Comparison of ENCODE assay signal across 14 cellular contexts in genomic region chr1:29256395-29256794, GRCh38. TPM values are rescaled to one million over a fixed set of nuclear protein-coding genes. Genes with fewer than 3 reads are reported as not detected.
DNase-seq lines count a peak whose midpoint lies in the region; ATAC-seq and TF ChIP-seq lines count a peak whose summit lies in the region.
"Had no signal": no experiment of that assay in that cellular context is flagged by ENCODE, and none has a peak within 500 bp of the region (broad histone marks: within the 10 kb centered on the region; RNA-seq: fewer than 3 reads in every experiment).

No MANE protein-coding gene starts in this region.

- H3K36me3 ChIP-seq in breast epithelium: no peaks in the 10 kb centered on the region
- no peaks in the 10 kb centered on the region for H3K36me3 ChIP-seq in MM.1S (replicated peaks; ENCODE audit: insufficient read depth, low read length)
- H3K36me3 ChIP-seq in endodermal cell (ENCODE audit: control insufficient read depth, insufficient read depth, low read length): peaks cover 5% of the 10 kb centered on the region

- intact Hi-C loops in MCF 10A (cut with micrococcal nuclease): no loop called here
- intact Hi-C loops in breast epithelium (cut with DNase I; ENCODE audit: low total_unique reads): no loop called here

- no peaks in the 10 kb centered on the region for H4K20me1 ChIP-seq in MM.1S (ENCODE audit: insufficient read depth, low read length)

- H3K27ac ChIP-seq in breast epithelium (no peak overlapping the region), MM.1S (ENCODE audit: low read length) (no peak overlapping the region), endodermal cell (ENCODE audit: low read depth, low read length) (no peak overlapping the region)
- H3K27ac ChIP-seq: parathyroid adenoma had no signal

- DNase-seq in MCF 10A (ENCODE audit: unreplicated experiment): no peak
- no peak for DNase-seq in breast epithelium (ENCODE audit: low spot score in 2 of 2)
- no peak for DNase-seq in MM.1S
- DNase-seq in endodermal cell: peak; percentile 70
- no peak for DNase-seq in type B pancreatic cell (ENCODE audit: extremely low spot score, unreplicated experiment)
- DNase-seq in SIG-M5 (lab: John Stamatoyannopoulos, UW): no peak
- DNase-seq in DMS114 treated with DMSO at 0.1 percent for 48 hours (lab: John Stamatoyannopoulos, UW; ENCODE audit: unreplicated experiment): no peak
- DNase-seq: activated CD4-positive, alpha-beta T cell treated with anti-CD3 and anti-CD28 coated beads, Interleukin-2, amount 10 ng/mL, durations not matched to agents 7 days and 5 days; activated T-cell treated with anti-CD3 and anti-CD28 coated beads, Interleukin-2, amount 50 U/mL, for 48 hours; cerebellar nuclear complex; DMS79 had no signal

- no peak for TF ChIP-seq POLR2A in breast epithelium (IDR thresholded peaks at IDR 0.05)

- BruUV-seq in MCF 10A (replicated peaks; lab: Mats Ljungman, UMichigan): no TSS peak

- H3K79me2 ChIP-seq in MM.1S (ENCODE audit: low read length): no peaks in the 10 kb centered on the region
- H3K79me2 ChIP-seq: parathyroid adenoma had no signal

- no peak overlapping the region for H3K4me2 ChIP-seq in MM.1S (ENCODE audit: low read depth, low read length)

- H3K4me1 Mint-ChIP-seq in MCF 10A (ENCODE audit: insufficient read depth, unreplicated experiment) (peaks cover 15% of the 10 kb centered on the region), endodermal cell (peaks cover 37% of the 10 kb centered on the region), type B pancreatic cell (ENCODE audit: unreplicated experiment) (peaks cover 33% of the 10 kb centered on the region)

- TF ChIP-seq CTCF in MCF 10A (IDR thresholded peaks at IDR 0.05; ENCODE audit: unreplicated experiment) (no peak), breast epithelium (IDR thresholded peaks at IDR 0.05) (no peak), MM.1S (IDR thresholded peaks at IDR 0.05; ENCODE audit: low read length) (peak; percentile 22), endodermal cell (conservative IDR thresholded peaks at IDR 0.05) (peak; percentile 53), type B pancreatic cell (conservative IDR thresholded peaks at IDR 0.05) (peak; percentile 15)

- WGBS in endodermal cell (ENCODE audit: insufficient coverage in 1 of 2, insufficient read length in 1 of 2), 2 experiments: 74 to 83% methylated on average over 5 of the region's 5 CpGs

- no peaks in the 10 kb centered on the region for H3K27me3 Mint-ChIP-seq in MCF 10A (ENCODE audit: insufficient read depth, unreplicated experiment)
- peaks cover 28% of the 10 kb centered on the region for H3K27me3 Mint-ChIP-seq in endodermal cell (ENCODE audit: insufficient read depth)
- H3K27me3 Mint-ChIP-seq in type B pancreatic cell: no peaks in the 10 kb centered on the region

- no peaks in the 10 kb centered on the region for H3K9me2 ChIP-seq in MM.1S (replicated peaks; ENCODE audit: insufficient read depth, low read length)

- H3K4me1 ChIP-seq in breast epithelium (no peaks in the 10 kb centered on the region), MM.1S (ENCODE audit: low read length) (no peaks in the 10 kb centered on the region), endodermal cell (ENCODE audit: control insufficient read depth, insufficient read depth, low read length) (no peaks in the 10 kb centered on the region)
- H3K4me1 ChIP-seq: parathyroid adenoma had no signal

- no peak overlapping the region for H2AFZ ChIP-seq in MM.1S (ENCODE audit: low read length)
- H2AFZ ChIP-seq: parathyroid adenoma had no signal

- POLR2A ChIA-PET in MCF 10A (lab: Yijun Ruan, JAX): no interaction called here

- ATAC-seq in GM21717 (IDR thresholded peaks at IDR 0.05; ENCODE audit: unreplicated experiment): no peak

- H3K4me3 ChIP-seq in breast epithelium (no peak overlapping the region), MM.1S (ENCODE audit: low read length) (no peak overlapping the region), endodermal cell (ENCODE audit: low read length) (no peak overlapping the region)

- H3K36me3 Mint-ChIP-seq in MCF 10A (ENCODE audit: insufficient read depth, unreplicated experiment) (peaks cover 19% of the 10 kb centered on the region), endodermal cell (ENCODE audit: low read depth) (peaks cover 2% of the 10 kb centered on the region), type B pancreatic cell (peaks cover 3% of the 10 kb centered on the region)

- H3K9me3 Mint-ChIP-seq in MCF 10A (ENCODE audit: unreplicated experiment) (no peaks in the 10 kb centered on the region), endodermal cell (no peaks in the 10 kb centered on the region), type B pancreatic cell (no peaks in the 10 kb centered on the region)
- H3K9me3 Mint-ChIP-seq: activated CD4-positive, alpha-beta T cell treated with anti-CD3 and anti-CD28 coated beads, Interleukin-2, amount 10 ng/mL, durations not matched to agents 7 days and 5 days; T-helper 1 cell treated with Interleukin-12 subunit alpha and Interleukin-12 subunit beta and Interleukin-4 antibody, amounts not matched to agents 30 μg/mL and 1 μg/mL, for 36 hours had no signal

- no peak overlapping the region for H3K9ac ChIP-seq in MM.1S (ENCODE audit: low read length)
- H3K9ac ChIP-seq in endodermal cell (ENCODE audit: extremely low read depth, low read length, poor library complexity, severe bottlenecking): no peak overlapping the region
- H3K9ac ChIP-seq: parathyroid adenoma had no signal

- H3K27me3 ChIP-seq in breast epithelium (no peaks in the 10 kb centered on the region), MM.1S (replicated peaks; ENCODE audit: insufficient read depth, low read length) (peaks cover 86% of the 10 kb centered on the region), endodermal cell (ENCODE audit: control insufficient read depth, insufficient read depth, low read length, poor library complexity, severe bottlenecking) (peaks cover 5% of the 10 kb centered on the region)

- no peaks in the 10 kb centered on the region for H3F3A ChIP-seq in MM.1S (ENCODE audit: insufficient read depth, low read length)

- CTCF ChIA-PET in MCF 10A (lab: Yijun Ruan, JAX): interaction anchor here (0.7 kb wide), 1 partner anchor 1439 kb away, joined by 3 read pairs; no protein-coding TSS in a partner anchor

- no peaks in the 10 kb centered on the region for H3K9me3 ChIP-seq in breast epithelium
- H3K9me3 ChIP-seq in MM.1S (replicated peaks; ENCODE audit: insufficient read depth, low read length): no peaks in the 10 kb centered on the region
- H3K9me3 ChIP-seq in endodermal cell (ENCODE audit: control insufficient read depth, low read length): no peaks in the 10 kb centered on the region

- H3K4me3 Mint-ChIP-seq in MCF 10A (ENCODE audit: unreplicated experiment) (no peak overlapping the region), endodermal cell (no peak overlapping the region), type B pancreatic cell (peak overlapping the region; percentile 48)
- H3K4me3 Mint-ChIP-seq: activated CD4-positive, alpha-beta T cell treated with anti-CD3 and anti-CD28 coated beads, Interleukin-2, amount 10 ng/mL, durations not matched to agents 7 days and 5 days; T-helper 1 cell treated with Interleukin-12 subunit alpha and Interleukin-12 subunit beta and Interleukin-4 antibody, amounts not matched to agents 30 μg/mL and 1 μg/mL, for 36 hours had no signal

- H3K27ac Mint-ChIP-seq in MCF 10A (ENCODE audit: low read depth, unreplicated experiment): peak overlapping the region; percentile 11
- H3K27ac Mint-ChIP-seq in endodermal cell: no peak overlapping the region
- peak overlapping the region; percentile 67 for H3K27ac Mint-ChIP-seq in type B pancreatic cell
- H3K27ac Mint-ChIP-seq: activated CD4-positive, alpha-beta T cell treated with anti-CD3 and anti-CD28 coated beads, Interleukin-2, amount 10 ng/mL, durations not matched to agents 7 days and 5 days; T-helper 1 cell treated with Interleukin-12 subunit alpha and Interleukin-12 subunit beta and Interleukin-4 antibody, amounts not matched to agents 30 μg/mL and 1 μg/mL, for 36 hours had no signal

RNA-seq across cellular contexts. Expression of gene PTPRU, which starts 20.1 kb away (rescaled TPM):
- total RNA-seq in MCF 10A (2022) (24.1 and 26.8 TPM in 2 replicates), breast epithelium (10 to 100 TPM; 16.0 to 33.1 (median 32.5) TPM), endodermal cell (10 to 100 TPM; 49.8 to 73.1 TPM), type B pancreatic cell (ENCODE audit: low replicate concordance) (66.6 and 129 TPM in 2 replicates)
- polyA plus RNA-seq in endodermal cell (2013, experiment 1 of 2): 39.5 TPM
- 36.6 TPM for polyA plus RNA-seq in endodermal cell (2013, experiment 2 of 2)

RNA-seq across cellular contexts. Expression of gene MECR, which starts 25.7 kb away (rescaled TPM):
- 46.2 and 59.1 TPM in 2 replicates for total RNA-seq in MCF 10A (2022)
- total RNA-seq in breast epithelium: 10 to 100 TPM; 21.0 to 23.3 (median 21.3) TPM
- 10 to 100 TPM; 33.3 to 38.2 TPM for total RNA-seq in endodermal cell
- 35.9 TPM for polyA plus RNA-seq in endodermal cell (2013, experiment 1 of 2)
- polyA plus RNA-seq in endodermal cell (2013, experiment 2 of 2): 30.3 TPM
- total RNA-seq in type B pancreatic cell (ENCODE audit: low replicate concordance): 28.7 and 30.5 TPM in 2 replicates

Comparison
In these comparisons a context has a peak if more than half of its experiments do, and no peak if none do; other contexts are left out.
1. CTCF ChIP-seq: peak in MM.1S (single experiment), endodermal cell (single experiment) and type B pancreatic cell (single experiment); none in MCF 10A (single experiment) and breast epithelium (0 of 3).